In the genomic region with DNA sequence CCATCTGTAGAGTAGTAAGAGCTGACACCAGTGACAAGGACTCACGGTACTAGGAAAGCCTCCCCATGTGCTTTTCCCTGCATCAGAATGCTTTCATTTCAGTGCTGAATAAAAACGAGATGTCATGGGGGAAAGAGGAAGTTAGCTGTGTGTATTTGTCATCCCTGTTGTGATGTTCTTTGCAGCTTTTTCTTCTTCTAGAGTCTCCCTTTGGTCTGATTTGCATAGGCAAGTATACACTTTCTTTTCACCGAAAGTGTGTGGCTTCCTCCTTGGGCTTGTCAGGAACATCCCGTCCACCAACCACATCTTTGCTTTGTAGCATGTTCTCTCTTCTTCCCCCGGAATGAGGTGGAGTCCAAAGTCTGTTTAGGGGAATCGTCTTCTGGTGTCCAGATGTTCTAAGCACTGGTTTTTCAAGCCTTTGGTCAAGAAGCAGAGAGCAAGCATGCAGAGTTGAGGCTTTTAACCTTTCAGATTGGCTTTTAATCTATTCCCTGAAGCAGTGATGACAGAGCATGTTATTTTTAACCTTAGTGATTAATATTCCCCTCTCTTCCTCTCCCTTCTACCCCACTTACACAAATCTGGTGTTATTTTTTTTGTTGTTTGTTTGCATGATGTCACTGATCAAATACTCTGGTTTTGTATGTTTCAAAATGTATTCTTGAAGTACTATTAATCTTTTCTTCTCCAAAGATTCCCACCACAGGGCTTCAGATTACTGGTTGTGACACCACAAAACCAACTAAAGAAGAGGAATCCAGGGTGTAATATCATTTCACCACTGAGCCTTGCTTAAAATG, we compare ENCODE assay signal across 8 cellular contexts.
DNase-seq lines count a peak whose midpoint lies in the region; ATAC-seq lines count a peak whose summit lies in the region.

No MANE protein-coding gene starts in this region.

- ATAC-seq in GM18873 (IDR thresholded peaks at IDR 0.05; ENCODE audit: low FRiP score, unreplicated experiment) = peak; percentile 94
- peak; percentile 97 for ATAC-seq in HG03064 (IDR thresholded peaks at IDR 0.05; ENCODE audit: low read depth, unreplicated experiment)
- ATAC-seq in T-helper 17 cell = peak; percentile 65

- no peaks in the 10 kb centered on the region for H3K27me3 ChIP-seq in H7 (ENCODE audit: control insufficient read depth, insufficient read depth, low read length)

- H3K4me3 Mint-ChIP-seq in T-helper 17 cell = peak overlapping the region; percentile 78

- DNase-seq in AG08396 (ENCODE audit: low spot score) (peak; percentile 22), T-helper 17 cell (no peak), fibroblast of the conjunctiva (ENCODE audit: low read depth) (peak; percentile 72), H7 (no peak)
- DNase-seq in stimulated activated CD4-positive, alpha-beta T cell treated with anti-CD3 and anti-CD28 coated beads, Interleukin-4, amount 100 ng/mL, for 24 hours = peak; percentile 38
- no peak for DNase-seq in effector CD8-positive, alpha-beta T cell (lab: John Stamatoyannopoulos, UW)

- no peaks in the 10 kb centered on the region for H3K36me3 Mint-ChIP-seq in T-helper 17 cell (ENCODE audit: low read depth)

- H3K36me3 ChIP-seq in H7 (replicated peaks; ENCODE audit: control insufficient read depth, insufficient read depth, low read length) = no peaks in the 10 kb centered on the region

- H3K4me1 Mint-ChIP-seq in T-helper 17 cell = peaks cover 8% of the 10 kb centered on the region

- peaks cover 17% of the 10 kb centered on the region for H3K27me3 Mint-ChIP-seq in T-helper 17 cell

- peak overlapping the region; percentile 49 for H3K27ac Mint-ChIP-seq in T-helper 17 cell

- no peaks in the 10 kb centered on the region for H3K9me3 ChIP-seq in T-helper 17 cell (ENCODE audit: control insufficient read depth, low read length, poor library complexity, severe bottlenecking)

- H3K4me3 ChIP-seq in H7 (ENCODE audit: insufficient read depth, low read depth, low read length) = no peak overlapping the region

Comparison
In these comparisons a context has a peak if more than half of its experiments do, and no peak if none do; other contexts are left out.
1. DNase-seq: peak in AG08396 (single experiment), fibroblast of the conjunctiva (single experiment) and stimulated activated CD4-positive, alpha-beta T cell treated with anti-CD3 and anti-CD28 coated beads, Interleukin-4, amount 100 ng/mL, for 24 hours (single experiment); none in T-helper 17 cell (0 of 3), H7 (single experiment) and effector CD8-positive, alpha-beta T cell (single experiment).
2. Peak in every context shown above with its lines, with median percentiles within 50 percentile points of each other: ATAC-seq.